ENCODE assay signal across 18 cellular contexts in the genomic region with DNA sequence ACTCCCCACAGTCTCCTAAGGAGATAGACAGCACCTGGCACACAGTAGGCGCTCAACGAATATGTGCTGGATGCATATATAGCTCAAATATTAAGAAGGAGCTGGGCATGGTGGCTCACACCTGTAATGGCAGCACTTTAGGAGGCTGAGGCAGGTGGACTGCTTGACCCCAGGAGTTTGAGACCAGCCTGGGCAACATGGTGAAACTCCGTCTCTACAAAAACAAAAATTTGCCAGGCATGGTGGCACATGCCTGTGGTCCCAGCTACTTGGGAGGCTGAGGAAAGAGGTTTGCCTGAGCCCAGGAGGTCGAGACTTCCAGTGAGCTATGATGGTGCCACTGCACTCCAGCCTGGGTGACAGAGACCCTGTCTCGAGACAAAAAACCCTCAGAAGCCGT. TPM values are rescaled to one million over a fixed set of nuclear protein-coding genes. Genes with fewer than 3 reads are reported as not detected.
A peak's percentile ranks its signal among the peaks of the same experiment; 100 is the strongest.
DNase-seq lines count a peak whose midpoint lies in the region; ATAC-seq and TF ChIP-seq lines count a peak whose summit lies in the region.
"Had no signal": no experiment of that assay in that cellular context is flagged by ENCODE, and none has a peak within 500 bp of the region (broad histone marks: within the 10 kb centered on the region; RNA-seq: fewer than 3 reads in every experiment).

No MANE protein-coding gene starts in this region.

- H3K36me3 ChIP-seq in spleen (peaks cover 0 to 58% (median 17%) of the 10 kb centered on the region in 6 donors), heart right ventricle (peaks cover 0 to 76% (median 48%) of the 10 kb centered on the region in 9 donors)

- no peaks in the 10 kb centered on the region for H3K27me3 Mint-ChIP-seq in WTC11 (ENCODE audit: low read depth)
- peaks cover 15% of the 10 kb centered on the region for H3K27me3 Mint-ChIP-seq in nephron (ENCODE audit: low read depth)
- H3K27me3 Mint-ChIP-seq in activated CD8-positive, alpha-beta T cell treated with anti-CD3 and anti-CD28 coated beads for 36 hours, result peaks cover 5% of the 10 kb centered on the region

- POLR2A ChIA-PET in WTC11 (lab: Charles Lee), result interaction anchor here (0.6 kb wide), 1 partner anchor 224 kb away, joined by 4 read pairs; no protein-coding TSS in a partner anchor
- POLR2A ChIA-PET in activated CD8-positive, alpha-beta T cell treated with anti-CD3 and anti-CD28 coated beads for 36 hours (lab: Charles Lee), result no interaction called here

- H3K27me3 ChIP-seq in spleen (replicated peaks in 1 of 7) (peaks cover 0 to 6% (median 0%) of the 10 kb centered on the region in 7 donors), heart right ventricle (no peaks in the 10 kb centered on the region)

- H3K9me3 ChIP-seq in spleen, result no peaks in the 10 kb centered on the region
- no peaks in the 10 kb centered on the region for H3K9me3 ChIP-seq in heart right ventricle
- H3K9me3 ChIP-seq: BLaER1 treated with 17β-estradiol and CSF1 and Interleukin-3, amounts not matched to agents 10 nM and 100 nM; Caco-2 had no signal

- TF ChIP-seq CTCF in WTC11 (IDR thresholded peaks at IDR 0.05) (no peak), nephron (IDR thresholded peaks at IDR 0.05; ENCODE audit: unreplicated experiment in 3 of 3) (no peak), spleen (IDR thresholded peaks at IDR 0.05 in 8 of 11, conservative IDR thresholded peaks at IDR 0.05 in 3 of 11) (no peak), heart right ventricle (IDR thresholded peaks at IDR 0.05) (no peak)
- no peak for TF ChIP-seq CTCF in activated CD8-positive, alpha-beta T cell treated with anti-CD3 and anti-CD28 coated beads for 36 hours (IDR thresholded peaks at IDR 0.05)

- WGBS in spleen, 5 donors, result 84 to 93% (median 91%) methylated on average over 6 of the region's 6 CpGs
- 96% methylated on average over 6 of the region's 6 CpGs for WGBS in heart right ventricle, 2 donors

- H3K27ac Mint-ChIP-seq in WTC11, result peak overlapping the region; percentile 26; the same call in 1 of the 2 replicates
- H3K27ac Mint-ChIP-seq in nephron, result peak overlapping the region in 2 of 3 experiments; percentile 50 to 53
- no peak overlapping the region for H3K27ac Mint-ChIP-seq in activated CD8-positive, alpha-beta T cell treated with anti-CD3 and anti-CD28 coated beads for 36 hours
- H3K27ac Mint-ChIP-seq: CD4-positive, alpha-beta T cell; CD8-positive, alpha-beta T cell had no signal

- DNase-seq in WTC11 (ENCODE audit: low spot score) (no peak), sciatic nerve (ENCODE audit: low spot score) (peak; percentile 13), spleen (peak; percentile 51), heart right ventricle (no peak), NCI-H526 (lab: John Stamatoyannopoulos, UW) (no peak), NCI-H1105 (lab: John Stamatoyannopoulos, UW) (no peak)
- no peak for DNase-seq in activated CD8-positive, alpha-beta T cell treated with anti-CD3 and anti-CD28 coated beads for 36 hours
- DNase-seq: 8988T; ACHN; Caco-2; Calu3; CD4-positive, alpha-beta T cell; CD8-positive, alpha-beta T cell; DMS79 treated with DMSO at 0.1 percent for 48 hours; GF-D8 had no signal

- H3K27ac ChIP-seq in spleen, result peak overlapping the region in 1 of 8 donors; percentile 2
- H3K27ac ChIP-seq in heart right ventricle, result no peak overlapping the region
- H3K27ac ChIP-seq: BLaER1 treated with 17β-estradiol and CSF1 and Interleukin-3, amounts not matched to agents 10 nM and 100 nM; C4-2B had no signal

- H3K4me3 Mint-ChIP-seq in WTC11, result no peak overlapping the region
- no peak overlapping the region for H3K4me3 Mint-ChIP-seq in nephron
- no peak overlapping the region for H3K4me3 Mint-ChIP-seq in activated CD8-positive, alpha-beta T cell treated with anti-CD3 and anti-CD28 coated beads for 36 hours
- H3K4me3 Mint-ChIP-seq: CD4-positive, alpha-beta T cell; CD8-positive, alpha-beta T cell had no signal

- H3K4me3 ChIP-seq in spleen (no peak overlapping the region), heart right ventricle (no peak overlapping the region)
- H3K4me3 ChIP-seq: BLaER1 treated with 17β-estradiol and CSF1 and Interleukin-3, amounts not matched to agents 10 nM and 100 nM had no signal

- H3K4me1 Mint-ChIP-seq in WTC11 (peaks cover 5% of the 10 kb centered on the region), nephron (peaks cover 53% of the 10 kb centered on the region)
- H3K4me1 Mint-ChIP-seq in activated CD8-positive, alpha-beta T cell treated with anti-CD3 and anti-CD28 coated beads for 36 hours (ENCODE audit: low read depth), result no peaks in the 10 kb centered on the region

- H3K36me3 Mint-ChIP-seq in WTC11, result peaks cover 86% of the 10 kb centered on the region
- peaks cover 12% of the 10 kb centered on the region for H3K36me3 Mint-ChIP-seq in nephron (ENCODE audit: low read depth)
- H3K36me3 Mint-ChIP-seq in activated CD8-positive, alpha-beta T cell treated with anti-CD3 and anti-CD28 coated beads for 36 hours (ENCODE audit: low read depth), result no peaks in the 10 kb centered on the region
- H3K36me3 Mint-ChIP-seq: CD8-positive, alpha-beta T cell had no signal

- CTCF ChIA-PET in WTC11 (lab: Charles Lee), result no interaction called here
- CTCF ChIA-PET in activated CD8-positive, alpha-beta T cell treated with anti-CD3 and anti-CD28 coated beads for 36 hours (lab: Charles Lee), result interaction anchor here (1.2 to 3.7 kb wide), 5 partner anchors 19 to 161 kb away, joined by 3 to 19 read pairs (median 3); no protein-coding TSS in a partner anchor

- ATAC-seq in WTC11 (no peak), sciatic nerve (no peak), heart right ventricle (no peak)
- ATAC-seq in activated CD8-positive, alpha-beta T cell treated with anti-CD3 and anti-CD28 coated beads for 36 hours, result no peak
- ATAC-seq: CD8-positive, alpha-beta T cell had no signal

- H3K9me3 Mint-ChIP-seq in WTC11 (no peaks in the 10 kb centered on the region), nephron (no peaks in the 10 kb centered on the region)
- no peaks in the 10 kb centered on the region for H3K9me3 Mint-ChIP-seq in activated CD8-positive, alpha-beta T cell treated with anti-CD3 and anti-CD28 coated beads for 36 hours
- H3K9me3 Mint-ChIP-seq: CD4-positive, alpha-beta T cell; CD8-positive, alpha-beta T cell had no signal

- intact Hi-C loops in sciatic nerve (cut with DNase I), result no loop called here
- intact Hi-C loops in spleen (cut with DNase I; ENCODE audit: low total_unique reads), result no loop called here
- intact Hi-C loops in heart right ventricle (cut with DNase I), result loop anchor here in 3 of 10 donors (10.0 kb wide), 2 partner anchors 227 to 397 kb away; no protein-coding TSS in a partner anchor
- intact Hi-C loops in activated CD8-positive, alpha-beta T cell treated with anti-CD3 and anti-CD28 coated beads for 36 hours (cut with micrococcal nuclease), result loop anchor here (10.0 kb wide), 1 partner anchor 817 kb away; no protein-coding TSS in a partner anchor

- no peak for TF ChIP-seq POLR2A in spleen (IDR thresholded peaks at IDR 0.05)

- peaks cover 7 to 29% (median 18%) of the 10 kb centered on the region in 6 donors for H3K4me1 ChIP-seq in spleen
- peaks cover 11 to 40% (median 33%) of the 10 kb centered on the region in 9 donors for H3K4me1 ChIP-seq in heart right ventricle
- H3K4me1 ChIP-seq: Caco-2 had no signal

TF ChIP-seq in WTC11, 78 proteins besides CTCF, POLR2A, EP300 and RAD21 (continues in another document):
- TF ChIP-seq, protein P1, sequence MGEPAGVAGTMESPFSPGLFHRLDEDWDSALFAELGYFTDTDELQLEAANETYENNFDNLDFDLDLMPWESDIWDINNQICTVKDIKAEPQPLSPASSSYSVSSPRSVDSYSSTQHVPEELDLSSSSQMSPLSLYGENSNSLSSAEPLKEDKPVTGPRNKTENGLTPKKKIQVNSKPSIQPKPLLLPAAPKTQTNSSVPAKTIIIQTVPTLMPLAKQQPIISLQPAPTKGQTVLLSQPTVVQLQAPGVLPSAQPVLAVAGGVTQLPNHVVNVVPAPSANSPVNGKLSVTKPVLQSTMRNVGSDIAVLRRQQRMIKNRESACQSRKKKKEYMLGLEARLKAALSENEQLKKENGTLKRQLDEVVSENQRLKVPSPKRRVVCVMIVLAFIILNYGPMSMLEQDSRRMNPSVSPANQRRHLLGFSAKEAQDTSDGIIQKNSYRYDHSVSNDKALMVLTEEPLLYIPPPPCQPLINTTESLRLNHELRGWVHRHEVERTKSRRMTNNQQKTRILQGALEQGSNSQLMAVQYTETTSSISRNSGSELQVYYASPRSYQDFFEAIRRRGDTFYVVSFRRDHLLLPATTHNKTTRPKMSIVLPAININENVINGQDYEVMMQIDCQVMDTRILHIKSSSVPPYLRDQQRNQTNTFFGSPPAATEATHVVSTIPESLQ (CRISPR knock-in tag; IDR thresholded peaks at IDR 0.05), result no peak
- TF ChIP-seq KAT7 (CRISPR knock-in tag; IDR thresholded peaks at IDR 0.05; ENCODE audit: borderline replicate concordance) (no peak), ZNF121 (CRISPR knock-in tag; IDR thresholded peaks at IDR 0.05) (no peak), PRRX2 (CRISPR knock-in tag; IDR thresholded peaks at IDR 0.05) (no peak), CREB1 (CRISPR knock-in tag; IDR thresholded peaks at IDR 0.05) (no peak)
- TF ChIP-seq, protein P2, sequence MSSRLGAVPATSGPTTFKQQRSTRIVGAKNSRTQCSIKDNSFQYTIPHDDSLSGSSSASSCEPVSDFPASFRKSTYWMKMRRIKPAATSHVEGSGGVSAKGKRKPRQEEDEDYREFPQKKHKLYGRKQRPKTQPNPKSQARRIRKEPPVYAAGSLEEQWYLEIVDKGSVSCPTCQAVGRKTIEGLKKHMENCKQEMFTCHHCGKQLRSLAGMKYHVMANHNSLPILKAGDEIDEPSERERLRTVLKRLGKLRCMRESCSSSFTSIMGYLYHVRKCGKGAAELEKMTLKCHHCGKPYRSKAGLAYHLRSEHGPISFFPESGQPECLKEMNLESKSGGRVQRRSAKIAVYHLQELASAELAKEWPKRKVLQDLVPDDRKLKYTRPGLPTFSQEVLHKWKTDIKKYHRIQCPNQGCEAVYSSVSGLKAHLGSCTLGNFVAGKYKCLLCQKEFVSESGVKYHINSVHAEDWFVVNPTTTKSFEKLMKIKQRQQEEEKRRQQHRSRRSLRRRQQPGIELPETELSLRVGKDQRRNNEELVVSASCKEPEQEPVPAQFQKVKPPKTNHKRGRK (CRISPR knock-in tag; IDR thresholded peaks at IDR 0.05; ENCODE audit: borderline replicate concordance), result no peak
- TF ChIP-seq, protein P3, sequence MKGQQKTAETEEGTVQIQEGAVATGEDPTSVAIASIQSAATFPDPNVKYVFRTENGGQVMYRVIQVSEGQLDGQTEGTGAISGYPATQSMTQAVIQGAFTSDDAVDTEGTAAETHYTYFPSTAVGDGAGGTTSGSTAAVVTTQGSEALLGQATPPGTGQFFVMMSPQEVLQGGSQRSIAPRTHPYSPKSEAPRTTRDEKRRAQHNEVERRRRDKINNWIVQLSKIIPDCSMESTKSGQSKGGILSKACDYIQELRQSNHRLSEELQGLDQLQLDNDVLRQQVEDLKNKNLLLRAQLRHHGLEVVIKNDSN (CRISPR knock-in tag; IDR thresholded peaks at IDR 0.05), result no peak

RNA-seq across cellular contexts. Expression of a gene that starts 37.4 kb away (rescaled TPM):
- total RNA-seq in WTC11 (2021) (39.7 to 45.4 TPM (median 42.0 TPM) in 3 replicates), sciatic nerve (18.3 TPM), spleen (10 to 100 TPM; 21.9 to 41.8 (median 26.7) TPM), heart right ventricle (10 to 100 TPM in 3 of 10 donors, 1 to 10 TPM in 7; 4.9 to 14.4 (median 7.7) TPM)
- polyA plus RNA-seq in spleen (10 to 100 TPM; 11.2 to 39.8 (median 17.6) TPM), heart right ventricle (1 to 10 TPM; 3.1 to 6.5 TPM)
- total RNA-seq in activated CD8-positive, alpha-beta T cell treated with anti-CD3 and anti-CD28 coated beads for 36 hours, result 10 to 100 TPM; 41.7 to 53.1 TPM

Comparison
In these comparisons a context has a peak if more than half of its experiments do, and no peak if none do; other contexts are left out.
1. DNase-seq: peak in sciatic nerve (single experiment) and spleen (single experiment); none in WTC11 (single experiment), heart right ventricle (0 of 2), NCI-H526 (0 of 2), NCI-H1105 (single experiment) and activated CD8-positive, alpha-beta T cell treated with anti-CD3 and anti-CD28 coated beads for 36 hours (single experiment).